ENCODE assay signal across 11 cellular contexts in genomic region chr12:66190519-66191406, GRCh38. TPM values are rescaled to one million over a fixed set of nuclear protein-coding genes. Genes with fewer than 3 reads are reported as not detected.
DNase-seq lines count a peak whose midpoint lies in the region; ATAC-seq and TF ChIP-seq lines count a peak whose summit lies in the region.
"Had no signal": no experiment of that assay in that cellular context is flagged by ENCODE, and none has a peak within 500 bp of the region (broad histone marks: within the 10 kb centered on the region; RNA-seq: fewer than 3 reads in every experiment).

No MANE protein-coding gene starts in this region.

- no peak for TF ChIP-seq CTCF in fibroblast of the aortic adventitia (IDR thresholded peaks at IDR 0.05; ENCODE audit: insufficient read depth, low read length)
- TF ChIP-seq CTCF in WTC11 (IDR thresholded peaks at IDR 0.05) = no peak

- peaks cover 59% of the 10 kb centered on the region for H3K79me2 ChIP-seq in ACC112 (ENCODE audit: control insufficient read depth, insufficient read depth, low read length, unreplicated experiment)
- no peaks in the 10 kb centered on the region for H3K79me2 ChIP-seq in mesendoderm (ENCODE audit: control insufficient read depth, insufficient read depth, low read length)
- H3K79me2 ChIP-seq: parathyroid adenoma had no signal

- H2BK120ac ChIP-seq in mesendoderm (ENCODE audit: low read depth, low read length) = no peak overlapping the region

- H3K27ac ChIP-seq in ACC112 (ENCODE audit: low read depth, low read length) (peak overlapping the region; percentile 85), mesendoderm (ENCODE audit: low read depth, low read length) (no peak overlapping the region)
- H3K27ac ChIP-seq: parathyroid adenoma had no signal

- H3K4me1 Mint-ChIP-seq in WTC11 = peaks cover 2% of the 10 kb centered on the region; the same call in 1 of the 2 replicates

- H3K4me3 Mint-ChIP-seq in WTC11 = no peak overlapping the region

- ATAC-seq in GM19463 (IDR thresholded peaks at IDR 0.05; ENCODE audit: unreplicated experiment) (peak; percentile 20), WTC11 (no peak)

- H3K4ac ChIP-seq in mesendoderm (ENCODE audit: low read depth, low read length) = no peak overlapping the region

- peak overlapping the region; percentile 97 for H3K4me3 ChIP-seq in ACC112 (ENCODE audit: low read depth, low read length)
- H3K4me3 ChIP-seq in fibroblast of the aortic adventitia (ENCODE audit: low read depth, low read length) = peak overlapping the region; percentile 9
- H3K4me3 ChIP-seq in mesendoderm (ENCODE audit: low read length) = no peak overlapping the region

- peaks cover 4% of the 10 kb centered on the region; the same call in 1 of the 2 replicates for H3K36me3 Mint-ChIP-seq in WTC11

- no peak overlapping the region for H2AFZ ChIP-seq in ACC112 (ENCODE audit: low read length, unreplicated experiment)
- H2AFZ ChIP-seq: parathyroid adenoma had no signal

- H3K18ac ChIP-seq in mesendoderm (ENCODE audit: low read length) = no peak overlapping the region

- H3K4me1 ChIP-seq in ACC112 (ENCODE audit: control insufficient read depth, insufficient read depth, low read length, unreplicated experiment) (peaks cover 14% of the 10 kb centered on the region), mesendoderm (ENCODE audit: control insufficient read depth, low read depth, low read length) (no peaks in the 10 kb centered on the region)
- H3K4me1 ChIP-seq: parathyroid adenoma had no signal

- H3K36me3 ChIP-seq in ACC112 (ENCODE audit: insufficient read depth, low read length) (0 out of 2 replicates have a peak, but pooled peaks cover 2% of the 10 kb centered on the region), mesendoderm (ENCODE audit: control insufficient read depth, insufficient read depth, low read length) (no peaks in the 10 kb centered on the region)

- no peak overlapping the region for H3K23ac ChIP-seq in mesendoderm (ENCODE audit: low read length)

- H3K4me2 ChIP-seq in mesendoderm (ENCODE audit: low read length) = no peak overlapping the region

- no peak overlapping the region for H3K27ac Mint-ChIP-seq in WTC11

- no CpG with 5 or more reads among the region's 2 CpGs for WGBS in mesendoderm (ENCODE audit: extremely low coverage, insufficient coverage, low lambda C conversion rate)

- no peak overlapping the region for H2BK15ac ChIP-seq in mesendoderm (replicated peaks; ENCODE audit: low read depth)

- no peaks in the 10 kb centered on the region for H3K79me1 ChIP-seq in mesendoderm (ENCODE audit: low read length)

- no peaks in the 10 kb centered on the region for H3K9me3 Mint-ChIP-seq in WTC11

- H4K8ac ChIP-seq in mesendoderm (ENCODE audit: low read depth, low read length) = no peak overlapping the region

- CTCF ChIA-PET in WTC11 (lab: Charles Lee) = interaction anchor here (1.8 kb wide), 1 partner anchor 22 kb away, joined by 5 read pairs; no protein-coding TSS in a partner anchor

- POLR2A ChIA-PET in WTC11 (lab: Charles Lee) = no interaction called here

- H3K27me3 ChIP-seq in ACC112 (ENCODE audit: insufficient read depth, low read length) (no peaks in the 10 kb centered on the region), mesendoderm (ENCODE audit: insufficient read depth, low read length, poor library complexity) (no peaks in the 10 kb centered on the region)

- no peak overlapping the region for H3K56ac ChIP-seq in mesendoderm (ENCODE audit: low read length)

- H2BK5ac ChIP-seq in mesendoderm (ENCODE audit: low read length) = no peak overlapping the region

- H3K9ac ChIP-seq in mesendoderm (ENCODE audit: low read length) = no peak overlapping the region
- H3K9ac ChIP-seq: parathyroid adenoma had no signal

- H4K5ac ChIP-seq in mesendoderm (ENCODE audit: low read length) = no peak overlapping the region

- peaks cover 60% of the 10 kb centered on the region for H3K27me3 Mint-ChIP-seq in WTC11 (ENCODE audit: low read depth)

- DNase-seq in OCI-M1 (lab: John Stamatoyannopoulos, UW) (peak; percentile 16), fibroblast of the aortic adventitia (ENCODE audit: low read depth) (peak; percentile 44), WTC11 (ENCODE audit: low spot score) (no peak), mesendoderm (no peak), NCI-H226 (no peak)
- DNase-seq in NK-92 treated with Interleukin-12 subunit alpha and Interleukin-12 subunit beta, amount 100 ng/mL, for 24 hours (lab: John Stamatoyannopoulos, UW) = no peak
- DNase-seq: activated CD8-positive, alpha-beta memory T cell treated with anti-CD3 and anti-CD28 coated beads for 24 hours; MM.1S had no signal

- no peak overlapping the region for H2AK5ac ChIP-seq in mesendoderm (ENCODE audit: low read length)

TF ChIP-seq in WTC11, 78 proteins besides CTCF, POLR2A, EP300 and RAD21 (continues in another document):
- TF ChIP-seq PRRX2 (CRISPR knock-in tag; IDR thresholded peaks at IDR 0.05) (no peak), ARID4B (CRISPR knock-in tag; IDR thresholded peaks at IDR 0.05; ENCODE audit: borderline replicate concordance) (no peak), ZNF121 (CRISPR knock-in tag; IDR thresholded peaks at IDR 0.05) (no peak), ATF3 (CRISPR knock-in tag; conservative IDR thresholded peaks at IDR 0.05) (no peak), FOXP4 (CRISPR knock-in tag; IDR thresholded peaks at IDR 0.05) (no peak), GRHL2 (CRISPR knock-in tag; IDR thresholded peaks at IDR 0.05; ENCODE audit: insufficient replicate concordance, severe bottlenecking) (no peak), JAZF1 (CRISPR knock-in tag; IDR thresholded peaks at IDR 0.05) (no peak)

RNA-seq across cellular contexts. Expression of gene IRAK3, which starts 1.7 kb away (rescaled TPM):
- 20.0 and 21.4 TPM in 2 replicates for total RNA-seq in fibroblast of the aortic adventitia (ENCODE audit: low replicate concordance)
- total RNA-seq in WTC11 (2021) = 0.70 to 0.92 TPM (median 0.89 TPM) in 3 replicates
- 1.7 TPM for polyA plus RNA-seq in mesendoderm (2013, experiment 1 of 2)
- polyA plus RNA-seq in mesendoderm (2013, experiment 2 of 2) = 1.9 TPM

RNA-seq across cellular contexts. Expression of gene TMBIM4, which starts 21.0 kb away (rescaled TPM):
- 115 and 220 TPM in 2 replicates for total RNA-seq in fibroblast of the aortic adventitia (ENCODE audit: low replicate concordance)
- 29.8 to 41.9 TPM (median 37.8 TPM) in 3 replicates for total RNA-seq in WTC11 (2021)
- polyA plus RNA-seq in mesendoderm (2013, experiment 1 of 2) = 39.7 TPM
- polyA plus RNA-seq in mesendoderm (2013, experiment 2 of 2) = 39.8 TPM

Comparison
In these comparisons a context has a peak if more than half of its experiments do, and no peak if none do; other contexts are left out.
1. DNase-seq: peak in OCI-M1 (single experiment) and fibroblast of the aortic adventitia (single experiment); none in WTC11 (single experiment), mesendoderm (single experiment), NCI-H226 (single experiment) and NK-92 treated with Interleukin-12 subunit alpha and Interleukin-12 subunit beta, amount 100 ng/mL, for 24 hours (single experiment).
2. RNA of gene IRAK3, which starts 1.7 kb away (total RNA-seq): 20.0 to 21.4 TPM in fibroblast of the aortic adventitia; 0.70 to 0.92 TPM in WTC11; every median in the first group is over 10 times any median in the second.